ENCODE assay signal across 23 cellular contexts in genomic region chr20:63132131-63132714, GRCh38.
A peak's percentile ranks its signal among the peaks of the same experiment; 100 is the strongest.
DNase-seq lines count a peak whose midpoint lies in the region; ATAC-seq and TF ChIP-seq lines count a peak whose summit lies in the region.
"Had no signal": no experiment of that assay in that cellular context is flagged by ENCODE, and none has a peak within 500 bp of the region (broad histone marks: within the 10 kb centered on the region; RNA-seq: fewer than 3 reads in every experiment).

No MANE protein-coding gene starts in this region.

- TF ChIP-seq POLR2A in heart left ventricle (IDR thresholded peaks at IDR 0.05) = no peak

- ATAC-seq in heart left ventricle (no peak), HG02798 (IDR thresholded peaks at IDR 0.05; ENCODE audit: poor library complexity, unreplicated experiment) (no peak)
- ATAC-seq: activated T-cell treated with anti-CD3 and anti-CD28 coated beads, Interleukin-2, amount 50 U/mL, for 72 hours; GM12878; naive thymus-derived CD4-positive, alpha-beta T cell; pancreas; T-helper 17 cell had no signal

- DNase-seq in heart left ventricle (peak in 4 of 5 donors; percentile 4 to 58 (median 7)), right atrium auricular region (ENCODE audit: low spot score) (no peak), endodermal cell (peak; percentile 28), osteocyte (ENCODE audit: extremely low spot score, unreplicated experiment) (peak; percentile 81), GM19240 (ENCODE audit: insufficient read length, low spot score) (no peak)
- no peak for DNase-seq in stimulated activated CD4-positive, alpha-beta T cell treated with anti-CD3 and anti-CD28 coated beads, Interleukin-15, amount 100 ng/mL, for 24 hours
- DNase-seq: activated CD4-positive, alpha-beta T cell treated with anti-CD3 and anti-CD28 coated beads for 4 hours; activated T-cell treated with anti-CD3 and anti-CD28 coated beads, Interleukin-2, amount 50 U/mL, for 72 hours; C1 segment of cervical spinal cord; caudate nucleus; naive thymus-derived CD4-positive, alpha-beta T cell; NCI-H1694 treated with DMSO at 0.1 percent for 48 hours; NCI-H82; RPMI8226; SK-N-SH; stimulated activated CD8-positive, alpha-beta memory T cell treated with anti-CD3 and anti-CD28 coated beads, Interleukin-4, amount 100 ng/mL, for 48 hours had no signal

- H3K9ac ChIP-seq in endodermal cell (ENCODE audit: extremely low read depth, low read length, poor library complexity, severe bottlenecking) = no peak overlapping the region
- H3K9ac ChIP-seq: SK-N-SH had no signal

- WGBS in heart left ventricle, 4 donors = 81 to 86% (median 84%) methylated on average over 17 of the region's 17 CpGs
- 86 to 91% methylated on average over 9 to 17 of the region's 17 CpGs for WGBS in endodermal cell (ENCODE audit: insufficient coverage in 1 of 2, insufficient read length in 1 of 2), 2 experiments

- H3K27me3 Mint-ChIP-seq in endodermal cell (ENCODE audit: insufficient read depth) = no peaks in the 10 kb centered on the region
- H3K27me3 Mint-ChIP-seq in osteocyte (ENCODE audit: unreplicated experiment) = peaks cover 5% of the 10 kb centered on the region

- H3K9me3 ChIP-seq in heart left ventricle (no peaks in the 10 kb centered on the region), right atrium auricular region (no peaks in the 10 kb centered on the region), endodermal cell (ENCODE audit: control insufficient read depth, low read length) (no peaks in the 10 kb centered on the region)
- H3K9me3 ChIP-seq: ascending aorta, pancreas, SK-N-SH had no signal

- no peak overlapping the region for H3K4me3 Mint-ChIP-seq in endodermal cell
- H3K4me3 Mint-ChIP-seq in osteocyte (ENCODE audit: unreplicated experiment) = no peak overlapping the region
- H3K4me3 Mint-ChIP-seq: activated naive CD4-positive, alpha-beta T cell treated with anti-CD3 and anti-CD28 coated beads, Interleukin-2, amount 50 U/mL, for 24 hours; activated T-cell treated with anti-CD3 and anti-CD28 coated beads, Interleukin-2, amount 50 U/mL, for 72 hours; memory B cell; naive thymus-derived CD4-positive, alpha-beta T cell; T-helper 17 cell had no signal

- TF ChIP-seq CTCF in heart left ventricle (IDR thresholded peaks at IDR 0.05) = no peak
- no peak for TF ChIP-seq CTCF in right atrium auricular region (IDR thresholded peaks at IDR 0.05)
- no peak for TF ChIP-seq CTCF in endodermal cell (conservative IDR thresholded peaks at IDR 0.05)
- TF ChIP-seq CTCF in osteocyte (IDR thresholded peaks at IDR 0.05) = no peak

- H3K27ac Mint-ChIP-seq in endodermal cell = no peak overlapping the region
- no peak overlapping the region for H3K27ac Mint-ChIP-seq in osteocyte (ENCODE audit: unreplicated experiment)
- H3K27ac Mint-ChIP-seq: activated naive CD4-positive, alpha-beta T cell treated with anti-CD3 and anti-CD28 coated beads, Interleukin-2, amount 50 U/mL, for 24 hours; activated T-cell treated with anti-CD3 and anti-CD28 coated beads, Interleukin-2, amount 50 U/mL, for 72 hours; memory B cell; naive thymus-derived CD4-positive, alpha-beta T cell; T-helper 17 cell had no signal

- no peaks in the 10 kb centered on the region for H3K4me1 Mint-ChIP-seq in endodermal cell
- H3K4me1 Mint-ChIP-seq in osteocyte (ENCODE audit: unreplicated experiment) = no peaks in the 10 kb centered on the region
- H3K4me1 Mint-ChIP-seq: activated naive CD4-positive, alpha-beta T cell treated with anti-CD3 and anti-CD28 coated beads, Interleukin-2, amount 50 U/mL, for 24 hours; memory B cell; naive thymus-derived CD4-positive, alpha-beta T cell; T-helper 17 cell had no signal

- no peak overlapping the region for H3K4me3 ChIP-seq in heart left ventricle
- no peak overlapping the region for H3K4me3 ChIP-seq in right atrium auricular region
- no peak overlapping the region for H3K4me3 ChIP-seq in endodermal cell (ENCODE audit: low read length)
- H3K4me3 ChIP-seq: ascending aorta, GM12878, pancreas had no signal

- H3K4me1 ChIP-seq in heart left ventricle (no peaks in the 10 kb centered on the region), right atrium auricular region (no peaks in the 10 kb centered on the region), endodermal cell (ENCODE audit: control insufficient read depth, insufficient read depth, low read length) (no peaks in the 10 kb centered on the region)
- H3K4me1 ChIP-seq: ascending aorta, pancreas had no signal

- intact Hi-C loops in heart left ventricle (cut with DNase I) = no loop called here

- H3K27ac ChIP-seq in heart left ventricle = no peak overlapping the region
- H3K27ac ChIP-seq in right atrium auricular region = no peak overlapping the region
- no peak overlapping the region for H3K27ac ChIP-seq in endodermal cell (ENCODE audit: low read depth, low read length)
- H3K27ac ChIP-seq: ascending aorta, pancreas had no signal

- H3K36me3 ChIP-seq in heart left ventricle (no peaks in the 10 kb centered on the region), right atrium auricular region (no peaks in the 10 kb centered on the region), endodermal cell (ENCODE audit: control insufficient read depth, insufficient read depth, low read length) (no peaks in the 10 kb centered on the region)
- H3K36me3 ChIP-seq: ascending aorta, pancreas had no signal

- H3K27me3 ChIP-seq in heart left ventricle (peaks cover 0 to 48% (median 8%) of the 10 kb centered on the region in 9 donors), right atrium auricular region (no peaks in the 10 kb centered on the region), endodermal cell (ENCODE audit: control insufficient read depth, insufficient read depth, low read length, poor library complexity, severe bottlenecking) (peaks cover 5% of the 10 kb centered on the region)
- H3K27me3 ChIP-seq: ascending aorta, pancreas had no signal

- H3K9me3 Mint-ChIP-seq in endodermal cell (no peaks in the 10 kb centered on the region), osteocyte (ENCODE audit: unreplicated experiment) (no peaks in the 10 kb centered on the region)
- H3K9me3 Mint-ChIP-seq: activated naive CD4-positive, alpha-beta T cell treated with anti-CD3 and anti-CD28 coated beads, Interleukin-2, amount 50 U/mL, for 24 hours; activated T-cell treated with anti-CD3 and anti-CD28 coated beads, Interleukin-2, amount 50 U/mL, for 72 hours; memory B cell had no signal

- no peaks in the 10 kb centered on the region for H3K36me3 Mint-ChIP-seq in endodermal cell (ENCODE audit: low read depth)
- H3K36me3 Mint-ChIP-seq in osteocyte (ENCODE audit: unreplicated experiment) = no peaks in the 10 kb centered on the region
- H3K36me3 Mint-ChIP-seq: activated naive CD4-positive, alpha-beta T cell treated with anti-CD3 and anti-CD28 coated beads, Interleukin-2, amount 50 U/mL, for 24 hours; memory B cell had no signal

Comparison
In these comparisons a context has a peak if more than half of its experiments do, and no peak if none do; other contexts are left out.
1. DNase-seq: peak in heart left ventricle (4 of 5), endodermal cell (single experiment) and osteocyte (single experiment); none in right atrium auricular region (single experiment), GM19240 (single experiment) and stimulated activated CD4-positive, alpha-beta T cell treated with anti-CD3 and anti-CD28 coated beads, Interleukin-15, amount 100 ng/mL, for 24 hours (single experiment).